8 cellular contexts compared by ENCODE assay signal in genomic region chr6:157822221-157823000, GRCh38. TPM values are rescaled to one million over a fixed set of nuclear protein-coding genes. Genes with fewer than 3 reads are reported as not detected.
A peak's percentile ranks its signal among the peaks of the same experiment; 100 is the strongest.
DNase-seq lines count a peak whose midpoint lies in the region; ATAC-seq and TF ChIP-seq lines count a peak whose summit lies in the region.

No MANE protein-coding gene starts in this region.

- peaks cover 35 to 56% (median 37%) of the 10 kb centered on the region in 3 donors for H3K27me3 Mint-ChIP-seq in CD14-positive monocyte (ENCODE audit: low read depth in 3 of 3)
- H3K27me3 Mint-ChIP-seq in activated CD4-positive, alpha-beta memory T cell treated with anti-CD3 and anti-CD28 coated beads, Interleukin-2, amount 10 ng/mL, durations not matched to agents 7 days and 5 days, result peaks cover 35% of the 10 kb centered on the region
- peaks cover 8% of the 10 kb centered on the region for H3K27me3 Mint-ChIP-seq in neural progenitor cell (ENCODE audit: insufficient read depth, low read depth)

- DNase-seq in CD14-positive monocyte (ENCODE audit: low spot score), result no peak
- no peak for DNase-seq in activated CD4-positive, alpha-beta memory T cell treated with anti-CD3 and anti-CD28 coated beads, Interleukin-2, amount 10 ng/mL, durations not matched to agents 7 days and 5 days
- no peak for DNase-seq in esophagus squamous epithelium (lab: John Stamatoyannopoulos, UW)
- peak; percentile 52 for DNase-seq in neural progenitor cell (ENCODE audit: low spot score)
- DNase-seq in AG20443 (ENCODE audit: low spot score), result no peak
- no peak for DNase-seq in NCI-H524 treated with DMSO at 0.1 percent for 48 hours (lab: John Stamatoyannopoulos, UW)

- POLR2A ChIA-PET in activated CD4-positive, alpha-beta memory T cell treated with anti-CD3 and anti-CD28 coated beads, Interleukin-2, amount 10 ng/mL, durations not matched to agents 7 days and 5 days (lab: Charles Lee), result interaction anchor here (0.8 to 1.0 kb wide), 2 partner anchors 22 to 67 kb away, joined by 3 read pairs; no protein-coding TSS in a partner anchor

- H3F3A ChIP-seq in neural progenitor cell (ENCODE audit: low read depth), result peaks cover 39% of the 10 kb centered on the region

- peak overlapping the region; percentile 84 for H2AFZ ChIP-seq in neural progenitor cell (replicated peaks)

- peaks cover 31% of the 10 kb centered on the region for H3K79me2 ChIP-seq in neural progenitor cell (ENCODE audit: low read depth)

- TF ChIP-seq POLR2A in esophagus squamous epithelium (IDR thresholded peaks at IDR 0.05), result no peak

- H3K4me3 Mint-ChIP-seq in CD14-positive monocyte (peak overlapping the region; percentile 76 to 78), neural progenitor cell (peak overlapping the region; percentile 86)
- peak overlapping the region; percentile 64 for H3K4me3 Mint-ChIP-seq in activated CD4-positive, alpha-beta memory T cell treated with anti-CD3 and anti-CD28 coated beads, Interleukin-2, amount 10 ng/mL, durations not matched to agents 7 days and 5 days

- H3K4me3 ChIP-seq in esophagus squamous epithelium (peak overlapping the region; percentile 79 to 99 (median 98)), neural progenitor cell (peak overlapping the region; percentile 71)

- peaks cover 0 to 12% (median 5%) of the 10 kb centered on the region in 7 donors for H3K9me3 Mint-ChIP-seq in CD14-positive monocyte
- H3K9me3 Mint-ChIP-seq in activated CD4-positive, alpha-beta memory T cell treated with anti-CD3 and anti-CD28 coated beads, Interleukin-2, amount 10 ng/mL, durations not matched to agents 7 days and 5 days, result no peaks in the 10 kb centered on the region
- peaks cover 7% of the 10 kb centered on the region for H3K9me3 Mint-ChIP-seq in neural progenitor cell

- H3K27me3 ChIP-seq in esophagus squamous epithelium (no peaks in the 10 kb centered on the region), neural progenitor cell (peaks cover 30% of the 10 kb centered on the region)

- peak; percentile 5 for ATAC-seq in HG02588 (IDR thresholded peaks at IDR 0.05; ENCODE audit: unreplicated experiment)
- no peak for ATAC-seq in GM21381 (IDR thresholded peaks at IDR 0.05; ENCODE audit: unreplicated experiment)

- TF ChIP-seq CTCF in CD14-positive monocyte (IDR thresholded peaks at IDR 0.05) (no peak), esophagus squamous epithelium (IDR thresholded peaks at IDR 0.05) (no peak), neural progenitor cell (IDR thresholded peaks at IDR 0.05) (no peak)

- no peaks in the 10 kb centered on the region for H3K36me3 ChIP-seq in esophagus squamous epithelium
- H3K36me3 ChIP-seq in neural progenitor cell, result no peaks in the 10 kb centered on the region

- H3K4me2 ChIP-seq in neural progenitor cell, result peak overlapping the region; percentile 80

- H4K20me1 ChIP-seq in neural progenitor cell (ENCODE audit: low read depth), result peaks cover 5% of the 10 kb centered on the region

- peaks cover 11 to 29% (median 15%) of the 10 kb centered on the region in 3 donors for H3K4me1 ChIP-seq in esophagus squamous epithelium
- H3K4me1 ChIP-seq in neural progenitor cell, result peaks cover 14% of the 10 kb centered on the region

- WGBS in esophagus squamous epithelium, 2 donors, result 12 to 18% methylated on average over 5 to 9 of the region's 53 CpGs

- peak overlapping the region in 3 of 7 donors; percentile 26 to 78 (median 41) for H3K27ac Mint-ChIP-seq in CD14-positive monocyte
- H3K27ac Mint-ChIP-seq in activated CD4-positive, alpha-beta memory T cell treated with anti-CD3 and anti-CD28 coated beads, Interleukin-2, amount 10 ng/mL, durations not matched to agents 7 days and 5 days, result peak overlapping the region; percentile 31
- peak overlapping the region; percentile 25 for H3K27ac Mint-ChIP-seq in neural progenitor cell

- H3K9me3 ChIP-seq in esophagus squamous epithelium (no peaks in the 10 kb centered on the region), neural progenitor cell (ENCODE audit: low read depth) (no peaks in the 10 kb centered on the region)

- H3K36me3 Mint-ChIP-seq in CD14-positive monocyte, result peaks cover 0 to 15% of the 10 kb centered on the region in 2 donors
- peaks cover 23% of the 10 kb centered on the region for H3K36me3 Mint-ChIP-seq in activated CD4-positive, alpha-beta memory T cell treated with anti-CD3 and anti-CD28 coated beads, Interleukin-2, amount 10 ng/mL, durations not matched to agents 7 days and 5 days (ENCODE audit: low read depth)
- peaks cover 3% of the 10 kb centered on the region for H3K36me3 Mint-ChIP-seq in neural progenitor cell

- intact Hi-C loops in CD14-positive monocyte (cut with micrococcal nuclease), result loop anchor here (5.0 kb wide), 2 partner anchors 60 to 65 kb away; no protein-coding TSS in a partner anchor
- intact Hi-C loops in esophagus squamous epithelium (cut with DNase I), result loop anchor here (10.0 kb wide), 1 partner anchor 68 kb away; no protein-coding TSS in a partner anchor

- CTCF ChIA-PET in activated CD4-positive, alpha-beta memory T cell treated with anti-CD3 and anti-CD28 coated beads, Interleukin-2, amount 10 ng/mL, durations not matched to agents 7 days and 5 days (lab: Charles Lee), result interaction anchor here (0.8 kb wide), 1 partner anchor 66 kb away, joined by 3 read pairs; no protein-coding TSS in a partner anchor

- H3K27ac ChIP-seq in esophagus squamous epithelium, result peak overlapping the region; percentile 82 to 99 (median 96)
- H3K27ac ChIP-seq in neural progenitor cell, result no peak overlapping the region

- H3K9ac ChIP-seq in neural progenitor cell, result no peak overlapping the region

- H3K4me1 Mint-ChIP-seq in CD14-positive monocyte, result peaks cover 19% of the 10 kb centered on the region
- H3K4me1 Mint-ChIP-seq in activated CD4-positive, alpha-beta memory T cell treated with anti-CD3 and anti-CD28 coated beads, Interleukin-2, amount 10 ng/mL, durations not matched to agents 7 days and 5 days, result peaks cover 23% of the 10 kb centered on the region
- peaks cover 31% of the 10 kb centered on the region for H3K4me1 Mint-ChIP-seq in neural progenitor cell

RNA-seq across cellular contexts. Expression of gene SNX9, which starts 0.6 kb away (rescaled TPM):
- 1 to 10 TPM; 7.2 to 8.1 TPM for polyA plus RNA-seq in CD14-positive monocyte
- 10 to 100 TPM; 39.8 to 40.1 TPM for total RNA-seq in activated CD4-positive, alpha-beta memory T cell treated with anti-CD3 and anti-CD28 coated beads, Interleukin-2, amount 10 ng/mL, durations not matched to agents 7 days and 5 days
- 10 to 100 TPM; 19.9 to 39.9 (median 33.5) TPM for total RNA-seq in esophagus squamous epithelium
- 16.1 and 17.8 TPM in 2 replicates for total RNA-seq in neural progenitor cell (ENCODE audit: low replicate concordance)
